Comparison of ENCODE assay signal across 25 cellular contexts in genomic region chr6:133047065-133047665, GRCh38.
A peak's percentile ranks its signal among the peaks of the same experiment; 100 is the strongest.
DNase-seq lines count a peak whose midpoint lies in the region; ATAC-seq and TF ChIP-seq lines count a peak whose summit lies in the region.
"Had no signal": no experiment of that assay in that cellular context is flagged by ENCODE, and none has a peak within 500 bp of the region (broad histone marks: within the 10 kb centered on the region; RNA-seq: fewer than 3 reads in every experiment).

No MANE protein-coding gene starts in this region.

- ATAC-seq in Right ventricle myocardium inferior (peak; percentile 90), left cardiac atrium (peak; percentile 58 to 89)
- ATAC-seq in naive thymus-derived CD8-positive, alpha-beta T cell = no peak
- ATAC-seq: HepG2 had no signal

- POLR2A ChIA-PET in naive thymus-derived CD8-positive, alpha-beta T cell (lab: Charles Lee) = no interaction called here
- POLR2A ChIA-PET in HEK293T (lab: Yijun Ruan, JAX) = interaction anchor here (1.1 kb wide), 1 partner anchor 83 kb away, joined by 3 read pairs; no protein-coding TSS in a partner anchor

- H3K4me3 Mint-ChIP-seq in nephron = no peak overlapping the region
- H3K4me3 Mint-ChIP-seq in naive thymus-derived CD8-positive, alpha-beta T cell = no peak overlapping the region

- DNase-seq in Right ventricle myocardium inferior (ENCODE audit: missing footprints) (no peak), cardiac septum (ENCODE audit: low spot score) (no peak), left cardiac atrium (no peak), NCI-H2081 (lab: John Stamatoyannopoulos, UW) (no peak), HPDE6-E6E7 (ENCODE audit: extremely low spot score) (no peak), HEK293T (ENCODE audit: extremely low spot score) (no peak)
- DNase-seq in naive thymus-derived CD8-positive, alpha-beta T cell = no peak
- DNase-seq: 8988T, ACHN, Calu3, DMS79 treated with DMSO at 0.1 percent for 48 hours, GF-D8, GOT3, HCEC 1CT, Kasumi-1, MV-4-11, NCI-H1105, NCI-H146, NCI-H1930, NCI-H446 treated with DMSO at 0.1 percent for 48 hours, NCI-H526, RPMI8226, SHP77 treated with DMSO at 0.1 percent for 48 hours had no signal

- peaks cover 24% of the 10 kb centered on the region for H3K4me1 Mint-ChIP-seq in nephron
- no peaks in the 10 kb centered on the region for H3K4me1 Mint-ChIP-seq in naive thymus-derived CD8-positive, alpha-beta T cell

- no peaks in the 10 kb centered on the region for H3K27me3 Mint-ChIP-seq in nephron (ENCODE audit: low read depth)
- peaks cover 0 to 2% (median 0%) of the 10 kb centered on the region in 5 donors for H3K27me3 Mint-ChIP-seq in naive thymus-derived CD8-positive, alpha-beta T cell

- H3K36me3 Mint-ChIP-seq in nephron (ENCODE audit: low read depth) = no peaks in the 10 kb centered on the region
- H3K36me3 Mint-ChIP-seq in naive thymus-derived CD8-positive, alpha-beta T cell = no peaks in the 10 kb centered on the region

- H3K27ac Mint-ChIP-seq in nephron = peak overlapping the region; percentile 19 to 78 (median 49)
- H3K27ac Mint-ChIP-seq in naive thymus-derived CD8-positive, alpha-beta T cell = no peak overlapping the region

- TF ChIP-seq CTCF in nephron (IDR thresholded peaks at IDR 0.05; ENCODE audit: unreplicated experiment in 3 of 3) = no peak

- intact Hi-C loops in Right ventricle myocardium inferior (cut with DNase I) (no loop called here), cardiac septum (cut with DNase I) (no loop called here), left cardiac atrium (cut with DNase I) (loop anchor here in 1 of 2 donors (10.0 kb wide), 1 partner anchor 82 kb away; no protein-coding TSS in a partner anchor)

- CTCF ChIA-PET in HEK293T (lab: Yijun Ruan, JAX) = interaction anchor here (0.6 to 1.7 kb wide), 4 partner anchors 10 to 702 kb away, joined by 3 to 6 read pairs (median 3); no protein-coding TSS in a partner anchor

- no peaks in the 10 kb centered on the region for H3K9me3 Mint-ChIP-seq in nephron
- peaks cover 0 to 6% (median 0%) of the 10 kb centered on the region in 9 donors for H3K9me3 Mint-ChIP-seq in naive thymus-derived CD8-positive, alpha-beta T cell

TF ChIP-seq in HEK293T, 16 proteins besides CTCF, POLR2A, EP300 and RAD21:
- TF ChIP-seq FOXK2 (IDR thresholded peaks at IDR 0.05) = no peak
- TF ChIP-seq ZNF384 (IDR thresholded peaks at IDR 0.05) = no peak
- TF ChIP-seq ARNT (IDR thresholded peaks at IDR 0.05) = no peak
- no peak for TF ChIP-seq LEF1 (IDR thresholded peaks at IDR 0.05; ENCODE audit: borderline replicate concordance)

Comparison
In these comparisons a context has a peak if more than half of its experiments do, and no peak if none do; other contexts are left out.
1. ATAC-seq: peak in Right ventricle myocardium inferior (single experiment) and left cardiac atrium (2 of 2); none in naive thymus-derived CD8-positive, alpha-beta T cell (0 of 2).
2. H3K27ac Mint-ChIP-seq: peak in nephron (3 of 3); none in naive thymus-derived CD8-positive, alpha-beta T cell (0 of 10).